In the genomic region with DNA sequence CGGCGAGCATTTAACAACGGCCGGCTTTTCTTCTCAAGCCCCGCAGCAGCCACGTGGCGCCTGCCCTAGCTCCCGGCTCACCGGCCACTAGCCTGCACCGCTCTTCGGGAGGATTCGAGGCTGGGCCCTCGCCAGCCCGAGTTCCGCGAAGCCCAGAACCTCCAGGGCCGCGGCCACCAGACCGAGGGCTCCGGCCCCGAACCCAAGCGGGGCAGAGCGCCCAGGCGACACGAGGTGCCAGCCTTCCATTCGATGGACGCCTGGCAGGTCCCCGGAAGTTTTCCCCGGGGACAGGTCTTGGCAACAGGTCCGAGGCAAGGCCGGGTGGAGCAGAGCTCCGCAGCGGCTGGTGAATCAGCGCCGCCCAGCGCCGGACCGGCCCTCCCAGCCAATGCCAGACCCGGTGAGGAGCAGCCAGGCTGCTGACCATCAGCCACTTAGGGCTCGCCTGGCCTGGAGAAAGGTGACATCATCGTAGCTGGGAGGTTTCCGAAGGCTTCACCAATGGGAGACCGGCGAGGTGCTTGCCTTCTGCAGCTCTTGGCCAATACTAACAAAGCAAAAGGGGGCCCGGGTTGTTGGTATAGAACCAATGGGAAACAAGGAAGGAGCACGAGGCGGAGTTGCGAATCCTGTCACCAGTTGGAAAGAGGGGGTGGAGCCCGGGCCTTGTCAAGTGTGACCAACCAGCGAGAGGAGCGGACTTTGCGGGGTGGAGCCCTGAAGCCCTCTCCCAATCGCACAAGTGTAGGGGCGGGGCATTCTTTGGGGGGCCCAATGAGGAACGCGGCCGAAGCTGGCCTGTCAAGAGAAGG, we compare ENCODE assay signal across 8 cellular contexts. TPM values are rescaled to one million over a fixed set of nuclear protein-coding genes. Genes with fewer than 3 reads are reported as not detected.
A peak's percentile ranks its signal among the peaks of the same experiment; 100 is the strongest.
DNase-seq lines count a peak whose midpoint lies in the region; ATAC-seq, FAIRE-seq and TF ChIP-seq lines count a peak whose summit lies in the region.

No MANE protein-coding gene starts in this region.

- H3K9me3 ChIP-seq in H1 (ENCODE audit: insufficient read depth in 2 of 2, low read depth in 1 of 2, low read length in 1 of 2) (no peaks in the 10 kb centered on the region), mesenchymal stem cell (ENCODE audit: control insufficient read depth, low read length) (no peaks in the 10 kb centered on the region)

- no peak overlapping the region for H2BK12ac ChIP-seq in H1 (ENCODE audit: low read depth, low read length)
- H2BK12ac ChIP-seq in mesenchymal stem cell (ENCODE audit: low read length in 2 of 2): no peak overlapping the region

- peaks cover 20% of the 10 kb centered on the region for H3K36me3 Mint-ChIP-seq in activated CD8-positive, alpha-beta memory T cell treated with anti-CD3 and anti-CD28 coated beads, Interleukin-2, amount 10 ng/mL, durations not matched to agents 7 days and 5 days

- no peaks in the 10 kb centered on the region; a peak in 2 of 8 replicates for H3K36me3 ChIP-seq in H1 (ENCODE audit: control insufficient read depth in 2 of 4, insufficient read depth in 4 of 4, low read length in 3 of 4)
- H3K36me3 ChIP-seq in mesenchymal stem cell (ENCODE audit: control insufficient read depth in 1 of 2, insufficient read depth in 2 of 2, low read depth in 1 of 2, low read length in 2 of 2): peaks cover 4 to 42% of the 10 kb centered on the region in 2 experiments

- H3K23ac ChIP-seq in H1 (ENCODE audit: insufficient read length): no peak overlapping the region
- H3K23ac ChIP-seq in mesenchymal stem cell (ENCODE audit: low read length in 2 of 2): no peak overlapping the region

- no peak overlapping the region for H2BK120ac ChIP-seq in H1 (replicated peaks; ENCODE audit: low read depth, low read length)
- H2BK120ac ChIP-seq in mesenchymal stem cell (ENCODE audit: low read depth, low read length): no peak overlapping the region

- 2% methylated on average over 54 of the region's 57 CpGs; no CpG with 5 or more reads in 1 of the 2 experiments for whole genome bisulfite sequencing in H1 (ENCODE audit: extremely low coverage in 1 of 2, insufficient coverage in 1 of 2, insufficient read length in 1 of 2, insufficient replicate concordance in 2 of 2, low coverage in 1 of 2, low lambda C conversion rate in 2 of 2, missing lambda C conversion rate in 1 of 2), 2 experiments
- WGBS in mesenchymal stem cell: under 1% methylated on average over 57 of the region's 57 CpGs

- H2BK5ac ChIP-seq in H1 (ENCODE audit: low read depth, low read length): 0 out of 2 replicates have a peak overlapping the region, but pooled peaks have one; percentile 41
- peak overlapping the region; percentile 75 for H2BK5ac ChIP-seq in mesenchymal stem cell (ENCODE audit: low read depth, low read length, poor library complexity, severe bottlenecking)

- H3K27me3 Mint-ChIP-seq in activated CD8-positive, alpha-beta memory T cell treated with anti-CD3 and anti-CD28 coated beads, Interleukin-2, amount 10 ng/mL, durations not matched to agents 7 days and 5 days: no peaks in the 10 kb centered on the region

- peak overlapping the region; percentile 99 for H4K8ac ChIP-seq in H1 (ENCODE audit: extremely low read depth, insufficient read depth, low read length)
- peak overlapping the region; percentile 89 for H4K8ac ChIP-seq in mesenchymal stem cell (ENCODE audit: low read length)

- H3K4me3 ChIP-seq in H1 (ENCODE audit: extremely low read depth in 1 of 4, insufficient read depth in 2 of 4, low read depth in 3 of 4, low read length in 4 of 4) (peak overlapping the region; percentile 53 to 88 (median 72)), mesenchymal stem cell (ENCODE audit: insufficient read depth in 1 of 2, low read depth in 1 of 2, low read length in 2 of 2) (peak overlapping the region; percentile 81 to 86)

- H3K9ac ChIP-seq in H1 (replicated peaks in 1 of 4; ENCODE audit: extremely low read depth in 1 of 4, low read depth in 3 of 4, low read length in 3 of 4) (peak overlapping the region; percentile 65 to 96 (median 90)), mesenchymal stem cell (ENCODE audit: low read length) (peak overlapping the region; percentile 95)

- no peaks in the 10 kb centered on the region for H3K79me1 ChIP-seq in H1 (ENCODE audit: low read depth, low read length)
- peaks cover 7% of the 10 kb centered on the region for H3K79me1 ChIP-seq in mesenchymal stem cell (replicated peaks; ENCODE audit: low read length, poor library complexity, severe bottlenecking)

- H3K79me2 ChIP-seq in H1 (ENCODE audit: control insufficient read depth in 1 of 2, insufficient read depth in 2 of 2, low read length in 2 of 2): no peaks in the 10 kb centered on the region

- no peaks in the 10 kb centered on the region for H3K9me3 Mint-ChIP-seq in activated CD8-positive, alpha-beta memory T cell treated with anti-CD3 and anti-CD28 coated beads, Interleukin-2, amount 10 ng/mL, durations not matched to agents 7 days and 5 days (ENCODE audit: low read depth)

- ATAC-seq in activated CD8-positive, alpha-beta memory T cell treated with anti-CD3 and anti-CD28 coated beads, Interleukin-2, amount 10 ng/mL, durations not matched to agents 7 days and 5 days: peak; percentile 91

- H4K91ac ChIP-seq in H1 (replicated peaks; ENCODE audit: insufficient read length, low read length): peak overlapping the region; percentile 10
- peak overlapping the region; percentile 89 for H4K91ac ChIP-seq in mesenchymal stem cell (ENCODE audit: low read length)

- TF ChIP-seq CTCF in GM20000 (IDR thresholded peaks at IDR 0.05; ENCODE audit: extremely low read depth, missing control alignments) (peak; percentile 38), H1 (IDR thresholded peaks at IDR 0.05; ENCODE audit: control extremely low read depth in 1 of 3, insufficient read depth in 1 of 3, low read depth in 1 of 3, low read length in 3 of 3) (peak in 2 of 3 experiments; percentile 24 to 31; a peak in 2 of 4 replicates)

- H3K14ac ChIP-seq in H1 (ENCODE audit: insufficient read length) (no peak overlapping the region), mesenchymal stem cell (ENCODE audit: low read length in 2 of 2) (peak overlapping the region in 1 of 2 experiments; percentile 94)

- POLR2A ChIA-PET in H1 (lab: Charles Lee; ENCODE audit: partially characterized antibody): interaction anchor here (0.5 to 11.6 kb wide), 63 partner anchors 9 to 477 kb away, joined by 3 to 180 read pairs (median 4); partner anchors contain the start of genes C2orf42, GMCL1, NFU1 and PCBP1

- FAIRE-seq in H1 (lab: Jason Lieb, UNC): peak; percentile 85

- H2BK15ac ChIP-seq in H1 (ENCODE audit: low read length) (no peak overlapping the region), mesenchymal stem cell (ENCODE audit: low read depth, poor library complexity, severe bottlenecking) (peak overlapping the region; percentile 88)

- no peaks in the 10 kb centered on the region for H3K27me3 ChIP-seq in H1 (replicated peaks in 1 of 4; ENCODE audit: control insufficient read depth in 3 of 4, extremely low read depth in 1 of 4, insufficient read depth in 3 of 4, low read length in 3 of 4)
- no peaks in the 10 kb centered on the region for H3K27me3 ChIP-seq in mesenchymal stem cell (ENCODE audit: control insufficient read depth in 1 of 2, insufficient read depth in 1 of 2, low read length in 2 of 2)

- H3K27ac ChIP-seq in H1 (ENCODE audit: low read depth, low read length) (peak overlapping the region; percentile 93), mesenchymal stem cell (ENCODE audit: low read length, poor library complexity, severe bottlenecking) (peak overlapping the region; percentile 85)

- H3K4me2 ChIP-seq in H1 (ENCODE audit: insufficient read depth in 1 of 2, low read depth in 2 of 2, low read length in 2 of 2) (peak overlapping the region; percentile 7 to 77), mesenchymal stem cell (ENCODE audit: low read length, poor library complexity, severe bottlenecking) (peak overlapping the region; percentile 92)

- TF ChIP-seq POLR2A in H1 (IDR thresholded peaks at IDR 0.05; ENCODE audit: control extremely low read depth in 1 of 2, low read depth in 2 of 2, low read length in 2 of 2): peak; percentile 96 to 97

- peaks cover 38% of the 10 kb centered on the region for H3K4me1 Mint-ChIP-seq in activated CD8-positive, alpha-beta memory T cell treated with anti-CD3 and anti-CD28 coated beads, Interleukin-2, amount 10 ng/mL, durations not matched to agents 7 days and 5 days

- no peaks in the 10 kb centered on the region for H3K4me1 ChIP-seq in H1 (replicated peaks in 1 of 4; ENCODE audit: control insufficient read depth in 3 of 4, insufficient read depth in 4 of 4, low read length in 3 of 4)
- H3K4me1 ChIP-seq in mesenchymal stem cell (ENCODE audit: control insufficient read depth, insufficient read depth, low read depth, low read length): peaks cover 2% of the 10 kb centered on the region

- no peak overlapping the region for H2BK20ac ChIP-seq in H1 (ENCODE audit: low read length)

- peak overlapping the region; percentile 76 for H4K5ac ChIP-seq in H1 (ENCODE audit: insufficient read length, low read depth, low read length)

- H2AFZ ChIP-seq in H1 (ENCODE audit: low read length) (no peak overlapping the region), mesenchymal stem cell (ENCODE audit: low read depth, low read length) (peak overlapping the region; percentile 91)

- peak overlapping the region; percentile 89 for H3K56ac ChIP-seq in H1 (replicated peaks; ENCODE audit: insufficient read length, low read depth, low read length)

- H3K27ac Mint-ChIP-seq in activated CD8-positive, alpha-beta memory T cell treated with anti-CD3 and anti-CD28 coated beads, Interleukin-2, amount 10 ng/mL, durations not matched to agents 7 days and 5 days: peak overlapping the region; percentile 86

- H2AK5ac ChIP-seq in H1 (ENCODE audit: low read depth, low read length) (no peak overlapping the region), mesenchymal stem cell (ENCODE audit: low read length, severe bottlenecking) (no peak overlapping the region)

- H4K20me1 ChIP-seq in H1 (replicated peaks in 1 of 2; ENCODE audit: control insufficient read depth in 1 of 2, insufficient read depth in 2 of 2, low read length in 2 of 2): peaks cover 0 to 2% of the 10 kb centered on the region in 2 experiments

- H3K18ac ChIP-seq in H1 (ENCODE audit: extremely low read depth, low read length) (no peak overlapping the region), mesenchymal stem cell (ENCODE audit: low read depth in 1 of 2, low read length in 2 of 2) (peak overlapping the region; percentile 66 to 89)

- H3K4ac ChIP-seq in H1 (replicated peaks; ENCODE audit: insufficient read length, low read depth, low read length) (no peak overlapping the region), mesenchymal stem cell (ENCODE audit: low read depth in 1 of 2, low read length in 2 of 2) (peak overlapping the region; percentile 73 to 83)

- DNase-seq in COR-L47 (lab: John Stamatoyannopoulos, UW) (peak; percentile 100), GM20000 (ENCODE audit: low spot score) (peak; percentile 99), HT-29 (ENCODE audit: low spot score) (peak; percentile 99), NOMO-1 (lab: John Stamatoyannopoulos, UW; ENCODE audit: unreplicated experiment in 2 of 2) (peak; percentile 100), H1 (ENCODE audit: low read depth in 1 of 2, low spot score in 2 of 2) (peak; percentile 98 to 100), mesenchymal stem cell (peak; percentile 100)
- peak; percentile 100 for DNase-seq in activated CD8-positive, alpha-beta memory T cell treated with anti-CD3 and anti-CD28 coated beads, Interleukin-2, amount 10 ng/mL, durations not matched to agents 7 days and 5 days
- peak; percentile 99 for DNase-seq in stimulated activated CD8-positive, alpha-beta memory T cell treated with anti-CD3 and anti-CD28 coated beads, Interleukin-12 subunit alpha, Interleukin-12 subunit beta, amount 100 ng/mL, for 4 hours (ENCODE audit: low read depth)

- CTCF ChIA-PET in activated CD8-positive, alpha-beta memory T cell treated with anti-CD3 and anti-CD28 coated beads, Interleukin-2, amount 10 ng/mL, durations not matched to agents 7 days and 5 days (lab: Charles Lee): interaction anchor here (0.6 to 6.9 kb wide), 28 partner anchors 9 to 390 kb away, joined by 3 to 135 read pairs (median 5); partner anchors contain the start of genes C2orf42 and SNRPG
- CTCF ChIA-PET in H1 (lab: Charles Lee; ENCODE audit: partially characterized antibody): interaction anchor here (0.7 to 4.5 kb wide), 24 partner anchors 19 to 277 kb away, joined by 3 to 42 read pairs (median 5); partner anchors contain the start of genes C2orf42 and SNRNP27

- peak; percentile 22 to 49; a peak in 3 of 4 replicates for TF ChIP-seq RAD21 in H1 (IDR thresholded peaks at IDR 0.05 in 1 of 2, conservative IDR thresholded peaks at IDR 0.05 in 1 of 2; ENCODE audit: low read depth in 2 of 2, low read length in 2 of 2)

- no peak for TF ChIP-seq EP300 in H1 (IDR thresholded peaks at IDR 0.05; ENCODE audit: borderline replicate concordance in 1 of 2, low read depth in 2 of 2, low read length in 2 of 2)

- H3K4me3 Mint-ChIP-seq in activated CD8-positive, alpha-beta memory T cell treated with anti-CD3 and anti-CD28 coated beads, Interleukin-2, amount 10 ng/mL, durations not matched to agents 7 days and 5 days: peak overlapping the region; percentile 78

- peaks cover 4% of the 10 kb centered on the region; the same call in 1 of the 2 replicates for H3K23me2 ChIP-seq in H1 (ENCODE audit: low read depth, low read length)

RNA-seq across cellular contexts. Expression of gene MXD1, which starts 0.5 kb away (rescaled TPM):
- 18.3 and 22.3 TPM in 2 replicates for total RNA-seq in HT-29 (2014; rRNA removed; shearing (Covaris generic))
- 10 to 100 TPM; 19.3 to 22.3 TPM for total RNA-seq in activated CD8-positive, alpha-beta memory T cell treated with anti-CD3 and anti-CD28 coated beads, Interleukin-2, amount 10 ng/mL, durations not matched to agents 7 days and 5 days
- 2.6 TPM in 2 replicates for total RNA-seq in H1 (2021; fragmentation: NEBNext Ultra II Directional; extraction: Animal tissue kit (Norgen Biotek cat#: 25700))
- 1.0 and 1.6 TPM in 2 replicates for polyA plus RNA-seq in H1 (2011; rRNA removed)
- 1.3 TPM for polyA plus RNA-seq in H1 (2011; cell fraction: cytosol; rRNA removed)
- polyA plus RNA-seq in H1 (2011; cell fraction: nucleus; rRNA removed): 1.0 TPM
- polyA plus RNA-seq in H1 (2012, experiment 1 of 2): 0.97 to 1.6 TPM (median 1.5 TPM) in 4 replicates
- polyA plus RNA-seq in H1 (2012, experiment 2 of 2): 0.16 TPM
- polyA plus RNA-seq in H1 (2013, experiment 1 of 2): 1.6 TPM
- polyA plus RNA-seq in H1 (2013, experiment 2 of 2): 1.7 TPM
- 1.4 and 1.6 TPM in 2 replicates for polyA minus RNA-seq in H1 (2011; rRNA and poly(A)+ RNA removed)
- 1.4 TPM for polyA minus RNA-seq in H1 (2011; cell fraction: cytosol; rRNA and poly(A)+ RNA removed)
- 2.8 TPM for polyA minus RNA-seq in H1 (2011; cell fraction: nucleus; rRNA and poly(A)+ RNA removed)
- polyA plus RNA-seq in mesenchymal stem cell (2013, experiment 1 of 2): 10.3 TPM
- 10.3 TPM for polyA plus RNA-seq in mesenchymal stem cell (2013, experiment 2 of 2)

RNA-seq across cellular contexts. Expression of gene SNRNP27, which starts 20.7 kb away (rescaled TPM):
- 19.2 and 22.4 TPM in 2 replicates for total RNA-seq in HT-29 (2014; rRNA removed; shearing (Covaris generic))
- 10 to 100 TPM; 54.6 to 60.0 TPM for total RNA-seq in activated CD8-positive, alpha-beta memory T cell treated with anti-CD3 and anti-CD28 coated beads, Interleukin-2, amount 10 ng/mL, durations not matched to agents 7 days and 5 days
- total RNA-seq in H1 (2021; fragmentation: NEBNext Ultra II Directional; extraction: Animal tissue kit (Norgen Biotek cat#: 25700)): 40.5 and 40.9 TPM in 2 replicates
- polyA plus RNA-seq in H1 (2011; rRNA removed): 10.9 and 11.1 TPM in 2 replicates
- 32.4 TPM for polyA plus RNA-seq in H1 (2011; cell fraction: cytosol; rRNA removed)
- 9.9 TPM for polyA plus RNA-seq in H1 (2011; cell fraction: nucleus; rRNA removed)
- polyA plus RNA-seq in H1 (2012, experiment 1 of 2): 21.3 to 27.0 TPM (median 25.1 TPM) in 4 replicates
- 9.6 TPM for polyA plus RNA-seq in H1 (2012, experiment 2 of 2)
- 64.9 TPM for polyA plus RNA-seq in H1 (2013, experiment 1 of 2)
- polyA plus RNA-seq in H1 (2013, experiment 2 of 2): 62.4 TPM
- 3.0 and 4.4 TPM in 2 replicates for polyA minus RNA-seq in H1 (2011; rRNA and poly(A)+ RNA removed)
- 12.2 TPM for polyA minus RNA-seq in H1 (2011; cell fraction: cytosol; rRNA and poly(A)+ RNA removed)
- 11.6 TPM for polyA minus RNA-seq in H1 (2011; cell fraction: nucleus; rRNA and poly(A)+ RNA removed)
- polyA plus RNA-seq in mesenchymal stem cell (2013, experiment 1 of 2): 91.2 TPM
- 89.1 TPM for polyA plus RNA-seq in mesenchymal stem cell (2013, experiment 2 of 2)

RNA-seq across cellular contexts. Expression of gene ASPRV1, which starts 47.0 kb away (rescaled TPM):
- 1.1 and 2.1 TPM in 2 replicates for total RNA-seq in HT-29 (2014; rRNA removed; shearing (Covaris generic))
- 1 to 10 TPM; 1.3 to 1.8 TPM for total RNA-seq in activated CD8-positive, alpha-beta memory T cell treated with anti-CD3 and anti-CD28 coated beads, Interleukin-2, amount 10 ng/mL, durations not matched to agents 7 days and 5 days
- total RNA-seq in H1 (2021; fragmentation: NEBNext Ultra II Directional; extraction: Animal tissue kit (Norgen Biotek cat#: 25700)): 0.86 and 0.95 TPM in 2 replicates
- polyA plus RNA-seq in H1 (2011; rRNA removed): 0.42 and 0.59 TPM in 2 replicates
- polyA plus RNA-seq in H1 (2011; cell fraction: cytosol; rRNA removed): 0.80 TPM
- polyA plus RNA-seq in H1 (2011; cell fraction: nucleus; rRNA removed): 1.2 TPM
- 0.87 to 1.0 TPM (median 0.95 TPM) in 4 replicates for polyA plus RNA-seq in H1 (2012, experiment 1 of 2)
- 0.76 TPM for polyA plus RNA-seq in H1 (2012, experiment 2 of 2)
- polyA plus RNA-seq in H1 (2013, experiment 1 of 2): 0.32 TPM
- polyA plus RNA-seq in H1 (2013, experiment 2 of 2): 0.31 TPM
- polyA minus RNA-seq in H1 (2011; rRNA and poly(A)+ RNA removed): 0.57 and 0.73 TPM in 2 replicates
- 0.51 TPM for polyA minus RNA-seq in H1 (2011; cell fraction: cytosol; rRNA and poly(A)+ RNA removed)
- polyA minus RNA-seq in H1 (2011; cell fraction: nucleus; rRNA and poly(A)+ RNA removed): 1.00 TPM
- polyA plus RNA-seq in mesenchymal stem cell (2013, experiment 1 of 2): 0.08 TPM
- polyA plus RNA-seq in mesenchymal stem cell (2013, experiment 2 of 2): 0.15 TPM

Comparison
In these comparisons a context has a peak if more than half of its experiments do, and no peak if none do; other contexts are left out.
1. Peak in every context shown above with its lines: DNase-seq, ATAC-seq, H3K4me3 ChIP-seq and H3K27ac ChIP-seq.